In the genomic region with DNA sequence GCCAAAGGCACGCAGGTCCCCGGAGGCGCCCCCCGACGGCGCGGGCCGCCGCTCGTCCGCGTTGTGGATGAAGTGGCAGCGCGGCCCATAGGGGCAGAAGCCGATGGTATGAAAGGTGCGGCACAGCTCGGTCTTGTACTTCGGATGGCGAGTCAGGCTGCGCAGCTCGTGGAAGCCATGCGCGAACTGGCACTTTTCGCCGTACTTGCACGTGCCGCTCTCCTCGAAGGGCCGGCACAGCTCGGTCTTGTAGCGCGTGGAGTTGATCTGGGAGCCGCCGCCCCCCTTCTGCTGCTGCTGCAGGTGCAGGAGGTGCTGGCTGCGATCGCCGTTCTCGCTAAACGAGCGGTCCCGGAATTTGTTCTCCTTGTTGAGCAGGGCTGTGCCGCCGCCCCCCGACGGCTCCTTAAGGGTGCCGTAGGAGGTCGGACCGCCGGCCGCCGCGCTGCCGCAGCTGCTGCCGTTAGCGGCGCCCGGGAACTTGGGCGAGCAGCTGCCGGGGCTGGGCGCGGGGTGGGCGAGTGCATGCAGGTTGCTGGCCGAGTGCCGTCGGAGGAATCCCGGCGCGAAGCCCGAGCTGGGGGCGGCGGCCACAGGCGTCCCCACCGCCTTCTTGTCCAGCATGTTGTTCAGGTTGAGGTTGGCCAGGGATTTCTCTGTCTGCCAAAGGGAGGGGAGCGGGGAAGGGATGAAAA, we compare ENCODE assay signal across 1 cellular context.
TF ChIP-seq lines count a peak whose summit lies in the region.

No MANE protein-coding gene starts in this region.

TF ChIP-seq in K562, 482 proteins besides CTCF, POLR2A, EP300 and RAD21 (continued from another document and continues in another):
- TF ChIP-seq, protein P1, sequence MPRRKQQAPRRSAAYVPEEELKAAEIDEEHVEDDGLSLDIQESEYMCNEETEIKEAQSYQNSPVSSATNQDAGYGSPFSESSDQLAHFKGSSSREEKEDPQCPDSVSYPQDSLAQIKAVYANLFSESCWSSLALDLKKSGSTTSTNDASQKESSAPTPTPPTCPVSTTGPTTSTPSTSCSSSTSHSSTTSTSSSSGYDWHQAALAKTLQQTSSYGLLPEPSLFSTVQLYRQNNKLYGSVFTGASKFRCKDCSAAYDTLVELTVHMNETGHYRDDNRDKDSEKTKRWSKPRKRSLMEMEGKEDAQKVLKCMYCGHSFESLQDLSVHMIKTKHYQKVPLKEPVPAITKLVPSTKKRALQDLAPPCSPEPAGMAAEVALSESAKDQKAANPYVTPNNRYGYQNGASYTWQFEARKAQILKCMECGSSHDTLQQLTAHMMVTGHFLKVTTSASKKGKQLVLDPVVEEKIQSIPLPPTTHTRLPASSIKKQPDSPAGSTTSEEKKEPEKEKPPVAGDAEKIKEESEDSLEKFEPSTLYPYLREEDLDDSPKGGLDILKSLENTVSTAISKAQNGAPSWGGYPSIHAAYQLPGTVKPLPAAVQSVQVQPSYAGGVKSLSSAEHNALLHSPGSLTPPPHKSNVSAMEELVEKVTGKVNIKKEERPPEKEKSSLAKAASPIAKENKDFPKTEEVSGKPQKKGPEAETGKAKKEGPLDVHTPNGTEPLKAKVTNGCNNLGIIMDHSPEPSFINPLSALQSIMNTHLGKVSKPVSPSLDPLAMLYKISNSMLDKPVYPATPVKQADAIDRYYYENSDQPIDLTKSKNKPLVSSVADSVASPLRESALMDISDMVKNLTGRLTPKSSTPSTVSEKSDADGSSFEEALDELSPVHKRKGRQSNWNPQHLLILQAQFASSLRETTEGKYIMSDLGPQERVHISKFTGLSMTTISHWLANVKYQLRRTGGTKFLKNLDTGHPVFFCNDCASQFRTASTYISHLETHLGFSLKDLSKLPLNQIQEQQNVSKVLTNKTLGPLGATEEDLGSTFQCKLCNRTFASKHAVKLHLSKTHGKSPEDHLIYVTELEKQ (CRISPR knock-in tag; IDR thresholded peaks at IDR 0.05): peak; percentile 21; the same call in 1 of the 2 replicates
- TF ChIP-seq BHLHE40 (IDR thresholded peaks at IDR 0.05; ENCODE audit: low read length) (peak; percentile 89), HMG20A (CRISPR knock-in tag; conservative IDR thresholded peaks at IDR 0.05) (no peak), CREBBP (IDR thresholded peaks at IDR 0.05; ENCODE audit: low read depth, low read length) (no peak), SP1 (CRISPR knock-in tag; IDR thresholded peaks at IDR 0.05) (peak; percentile 13), FOXK2 (conservative IDR thresholded peaks at IDR 0.05 in 1 of 2, IDR thresholded peaks at IDR 0.05 in 1 of 2; ENCODE audit: low read depth in 2 of 2) (0 out of 4 replicates have a peak, but pooled peaks of 1 of the 2 experiments have one; percentile 9), ETV6 (IDR thresholded peaks at IDR 0.05; ENCODE audit: borderline replicate concordance in 1 of 2, low read depth in 2 of 2, low read length in 1 of 2) (no peak), ETV6 (CRISPR knock-in tag; IDR thresholded peaks at IDR 0.05; ENCODE audit: borderline replicate concordance) (0 out of 2 replicates have a peak, but pooled peaks have one; percentile 75), NBN (IDR thresholded peaks at IDR 0.05; ENCODE audit: low read depth) (no peak), TOE1 (IDR thresholded peaks at IDR 0.05; ENCODE audit: borderline replicate concordance) (no peak), TOE1 (CRISPR knock-in tag; IDR thresholded peaks at IDR 0.05; ENCODE audit: borderline replicate concordance, low read depth) (0 out of 2 replicates have a peak, but pooled peaks have one; percentile 21), UBTF (IDR thresholded peaks at IDR 0.05; ENCODE audit: borderline replicate concordance in 1 of 2, low read depth in 2 of 2, low read length in 2 of 2) (peak; percentile 35 to 62; a peak in 3 of 4 replicates), FOXA3 (CRISPR knock-in tag; conservative IDR thresholded peaks at IDR 0.05 in 1 of 2, IDR thresholded peaks at IDR 0.05 in 1 of 2) (peak in 1 of 2 experiments; percentile 46; a peak in 1 of 4 replicates), ATF6 (CRISPR knock-in tag; IDR thresholded peaks at IDR 0.05) (0 out of 2 replicates have a peak, but pooled peaks have one; percentile 64), CTBP1 (IDR thresholded peaks at IDR 0.05; ENCODE audit: borderline replicate concordance) (peak; percentile 14; the same call in 1 of the 2 replicates), RB1 (IDR thresholded peaks at IDR 0.05; ENCODE audit: low read depth) (0 out of 2 replicates have a peak, but pooled peaks have one; percentile 27), CHD2 (IDR thresholded peaks at IDR 0.05; ENCODE audit: low read depth, low read length) (no peak), ZNF224 (CRISPR knock-in tag; IDR thresholded peaks at IDR 0.05) (no peak), ZFX (CRISPR knock-in tag; IDR thresholded peaks at IDR 0.05) (peak; percentile 54; the same call in 1 of the 2 replicates), DMBX1 (CRISPR knock-in tag; IDR thresholded peaks at IDR 0.05; ENCODE audit: borderline replicate concordance) (0 out of 2 replicates have a peak, but pooled peaks have one; percentile 16), ZNF589 (CRISPR knock-in tag; IDR thresholded peaks at IDR 0.05; ENCODE audit: low read depth) (peak; percentile 68; the same call in 1 of the 2 replicates), LEF1 (IDR thresholded peaks at IDR 0.05) (0 out of 2 replicates have a peak, but pooled peaks have one; percentile 24), ZNF766 (CRISPR knock-in tag; conservative IDR thresholded peaks at IDR 0.05) (peak; percentile 18; the same call in 1 of the 2 replicates), IFI16 (CRISPR knock-in tag; IDR thresholded peaks at IDR 0.05) (no peak), ZNF398 (CRISPR knock-in tag; IDR thresholded peaks at IDR 0.05) (0 out of 2 replicates have a peak, but pooled peaks have one; percentile 16), BRD4 (IDR thresholded peaks at IDR 0.05) (no peak), PRPF4 (IDR thresholded peaks at IDR 0.05; ENCODE audit: insufficient read depth, low read depth, low read length, poor library complexity, severe bottlenecking) (peak; percentile 58), ZBTB12 (CRISPR knock-in tag; IDR thresholded peaks at IDR 0.05) (no peak), TFAM (CRISPR knock-in tag; conservative IDR thresholded peaks at IDR 0.05) (no peak), ZNF696 (CRISPR knock-in tag; conservative IDR thresholded peaks at IDR 0.05) (no peak), BDP1 (IDR thresholded peaks at IDR 0.05; ENCODE audit: insufficient read depth, insufficient read length) (no peak), RBBP5 (IDR thresholded peaks at IDR 0.05; ENCODE audit: borderline replicate concordance, insufficient read depth, low read length, poor library complexity, severe bottlenecking) (peak; percentile 83), ZNF143 (CRISPR knock-in tag; IDR thresholded peaks at IDR 0.05) (no peak), ZKSCAN1 (IDR thresholded peaks at IDR 0.05; ENCODE audit: low read depth, low read length) (no peak), HDAC1 (IDR thresholded peaks at IDR 0.05) (0 out of 4 replicates have a peak, but pooled peaks of 1 of the 2 experiments have one; percentile 49), BCOR (IDR thresholded peaks at IDR 0.05) (peak; percentile 34; the same call in 1 of the 2 replicates), SAFB (IDR thresholded peaks at IDR 0.05; ENCODE audit: borderline replicate concordance, low read depth, low read length) (peak; percentile 81), STAG1 (CRISPR knock-in tag; IDR thresholded peaks at IDR 0.05; ENCODE audit: borderline replicate concordance) (peak; percentile 52; the same call in 1 of the 2 replicates)
- TF ChIP-seq, protein P2, sequence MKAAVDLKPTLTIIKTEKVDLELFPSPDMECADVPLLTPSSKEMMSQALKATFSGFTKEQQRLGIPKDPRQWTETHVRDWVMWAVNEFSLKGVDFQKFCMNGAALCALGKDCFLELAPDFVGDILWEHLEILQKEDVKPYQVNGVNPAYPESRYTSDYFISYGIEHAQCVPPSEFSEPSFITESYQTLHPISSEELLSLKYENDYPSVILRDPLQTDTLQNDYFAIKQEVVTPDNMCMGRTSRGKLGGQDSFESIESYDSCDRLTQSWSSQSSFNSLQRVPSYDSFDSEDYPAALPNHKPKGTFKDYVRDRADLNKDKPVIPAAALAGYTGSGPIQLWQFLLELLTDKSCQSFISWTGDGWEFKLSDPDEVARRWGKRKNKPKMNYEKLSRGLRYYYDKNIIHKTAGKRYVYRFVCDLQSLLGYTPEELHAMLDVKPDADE (conservative IDR thresholded peaks at IDR 0.05; ENCODE audit: control insufficient read depth, low read depth, low read length): no peak
- TF ChIP-seq, protein P3, sequence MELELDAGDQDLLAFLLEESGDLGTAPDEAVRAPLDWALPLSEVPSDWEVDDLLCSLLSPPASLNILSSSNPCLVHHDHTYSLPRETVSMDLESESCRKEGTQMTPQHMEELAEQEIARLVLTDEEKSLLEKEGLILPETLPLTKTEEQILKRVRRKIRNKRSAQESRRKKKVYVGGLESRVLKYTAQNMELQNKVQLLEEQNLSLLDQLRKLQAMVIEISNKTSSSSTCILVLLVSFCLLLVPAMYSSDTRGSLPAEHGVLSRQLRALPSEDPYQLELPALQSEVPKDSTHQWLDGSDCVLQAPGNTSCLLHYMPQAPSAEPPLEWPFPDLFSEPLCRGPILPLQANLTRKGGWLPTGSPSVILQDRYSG (tag; conservative IDR thresholded peaks at IDR 0.05; ENCODE audit: low read depth): peak; percentile 65; the same call in 1 of the 2 replicates
- TF ChIP-seq, protein P4, sequence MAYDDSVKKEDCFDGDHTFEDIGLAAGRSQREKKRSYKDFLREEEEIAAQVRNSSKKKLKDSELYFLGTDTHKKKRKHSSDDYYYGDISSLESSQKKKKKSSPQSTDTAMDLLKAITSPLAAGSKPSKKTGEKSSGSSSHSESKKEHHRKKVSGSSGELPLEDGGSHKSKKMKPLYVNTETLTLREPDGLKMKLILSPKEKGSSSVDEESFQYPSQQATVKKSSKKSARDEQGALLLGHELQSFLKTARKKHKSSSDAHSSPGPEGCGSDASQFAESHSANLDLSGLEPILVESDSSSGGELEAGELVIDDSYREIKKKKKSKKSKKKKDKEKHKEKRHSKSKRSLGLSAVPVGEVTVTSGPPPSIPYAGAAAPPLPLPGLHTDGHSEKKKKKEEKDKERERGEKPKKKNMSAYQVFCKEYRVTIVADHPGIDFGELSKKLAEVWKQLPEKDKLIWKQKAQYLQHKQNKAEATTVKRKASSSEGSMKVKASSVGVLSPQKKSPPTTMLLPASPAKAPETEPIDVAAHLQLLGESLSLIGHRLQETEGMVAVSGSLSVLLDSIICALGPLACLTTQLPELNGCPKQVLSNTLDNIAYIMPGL (CRISPR knock-in tag; IDR thresholded peaks at IDR 0.05): peak; percentile 74; the same call in 1 of the 2 replicates
